Comparison of ENCODE assay signal across 1 cellular context in the genomic region with DNA sequence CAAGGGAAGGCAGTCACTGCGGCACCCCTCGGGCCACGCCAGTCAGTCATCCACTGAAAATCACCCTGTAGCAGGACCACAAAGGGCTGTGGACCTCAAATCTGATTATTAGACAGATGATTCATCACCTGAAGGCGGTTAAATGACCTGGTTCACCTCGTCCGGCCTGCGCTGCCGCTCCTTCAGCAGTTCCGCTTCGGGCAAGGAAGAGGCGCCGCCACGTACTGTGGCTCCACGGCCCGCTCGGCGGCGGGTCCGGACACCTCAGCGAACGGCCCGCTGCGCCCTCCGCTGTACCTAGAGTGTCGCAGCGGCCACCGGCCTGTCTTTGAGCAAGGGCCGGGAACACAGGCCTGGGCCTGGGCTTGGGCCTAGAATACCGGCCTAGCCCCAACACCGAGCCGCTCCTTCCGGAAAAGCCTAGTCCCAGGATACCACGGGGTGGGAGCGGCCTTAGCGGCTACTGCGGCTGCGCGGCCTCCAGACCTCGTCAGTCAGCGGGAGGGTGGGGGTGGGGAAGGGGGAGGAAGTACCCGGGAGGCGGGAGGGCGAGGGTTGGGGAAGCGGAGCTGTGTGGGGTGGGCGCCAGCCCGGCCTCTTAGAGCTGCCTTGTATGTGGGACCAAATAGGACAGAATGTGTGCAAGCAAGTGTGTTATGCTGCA.
TF ChIP-seq lines count a peak whose summit lies in the region.

A gene with protein sequence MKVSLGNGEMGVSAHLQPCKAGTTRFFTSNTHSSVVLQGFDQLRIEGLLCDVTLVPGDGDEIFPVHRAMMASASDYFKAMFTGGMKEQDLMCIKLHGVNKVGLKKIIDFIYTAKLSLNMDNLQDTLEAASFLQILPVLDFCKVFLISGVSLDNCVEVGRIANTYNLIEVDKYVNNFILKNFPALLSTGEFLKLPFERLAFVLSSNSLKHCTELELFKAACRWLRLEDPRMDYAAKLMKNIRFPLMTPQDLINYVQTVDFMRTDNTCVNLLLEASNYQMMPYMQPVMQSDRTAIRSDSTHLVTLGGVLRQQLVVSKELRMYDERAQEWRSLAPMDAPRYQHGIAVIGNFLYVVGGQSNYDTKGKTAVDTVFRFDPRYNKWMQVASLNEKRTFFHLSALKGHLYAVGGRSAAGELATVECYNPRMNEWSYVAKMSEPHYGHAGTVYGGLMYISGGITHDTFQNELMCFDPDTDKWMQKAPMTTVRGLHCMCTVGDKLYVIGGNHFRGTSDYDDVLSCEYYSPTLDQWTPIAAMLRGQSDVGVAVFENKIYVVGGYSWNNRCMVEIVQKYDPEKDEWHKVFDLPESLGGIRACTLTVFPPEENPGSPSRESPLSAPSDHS (minus strand): TSS at position 436 of the 664 bp plus-strand sequence. CDS start 545 bp downstream, outside the sequence.

TF ChIP-seq in GM12878, 131 proteins besides CTCF, POLR2A, EP300 and RAD21 (continued from another document):
- TF ChIP-seq, protein P1, sequence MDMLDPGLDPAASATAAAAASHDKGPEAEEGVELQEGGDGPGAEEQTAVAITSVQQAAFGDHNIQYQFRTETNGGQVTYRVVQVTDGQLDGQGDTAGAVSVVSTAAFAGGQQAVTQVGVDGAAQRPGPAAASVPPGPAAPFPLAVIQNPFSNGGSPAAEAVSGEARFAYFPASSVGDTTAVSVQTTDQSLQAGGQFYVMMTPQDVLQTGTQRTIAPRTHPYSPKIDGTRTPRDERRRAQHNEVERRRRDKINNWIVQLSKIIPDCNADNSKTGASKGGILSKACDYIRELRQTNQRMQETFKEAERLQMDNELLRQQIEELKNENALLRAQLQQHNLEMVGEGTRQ (IDR thresholded peaks at IDR 0.05; ENCODE audit: borderline replicate concordance, low read depth, low read length), result no peak
- TF ChIP-seq TCF7 (IDR thresholded peaks at IDR 0.05; ENCODE audit: borderline replicate concordance) (no peak), NBN (IDR thresholded peaks at IDR 0.05) (0 out of 2 replicates have a peak, but pooled peaks have one; percentile 56), RAD51 (IDR thresholded peaks at IDR 0.05) (no peak), HDAC2 (IDR thresholded peaks at IDR 0.05) (no peak), MEF2B (IDR thresholded peaks at IDR 0.05; ENCODE audit: partially characterized antibody, poor library complexity, severe bottlenecking) (peak; percentile 28), CBFB (IDR thresholded peaks at IDR 0.05; ENCODE audit: low read depth) (0 out of 2 replicates have a peak, but pooled peaks have one; percentile 23), MYB (IDR thresholded peaks at IDR 0.05; ENCODE audit: borderline replicate concordance, low read depth, low read length) (no peak), HCFC1 (IDR thresholded peaks at IDR 0.05; ENCODE audit: low read length) (peak; percentile 34; the same call in 1 of the 2 replicates), MTA2 (IDR thresholded peaks at IDR 0.05; ENCODE audit: low read depth) (no peak), CREM (IDR thresholded peaks at IDR 0.05; ENCODE audit: low read depth) (0 out of 2 replicates have a peak, but pooled peaks have one; percentile 30), ATF2 (IDR thresholded peaks at IDR 0.05; ENCODE audit: low read length) (no peak), GABPA (IDR thresholded peaks at IDR 0.05; ENCODE audit: low read depth) (peak; percentile 39; the same call in 1 of the 2 replicates), POU2F2 (IDR thresholded peaks at IDR 0.05; ENCODE audit: borderline replicate concordance, low read depth, low read length) (0 out of 3 replicates have a peak, but pooled peaks have one; percentile 45), EZH2 (IDR thresholded peaks at IDR 0.05; ENCODE audit: borderline replicate concordance, control insufficient read depth, low read depth, low read length) (no peak), ATF7 (IDR thresholded peaks at IDR 0.05; ENCODE audit: low read depth) (no peak), ZSCAN29 (IDR thresholded peaks at IDR 0.05) (0 out of 2 replicates have a peak, but pooled peaks have one; percentile 57), RELB (IDR thresholded peaks at IDR 0.05; ENCODE audit: low read depth) (peak; percentile 64; the same call in 1 of the 2 replicates)
- TF ChIP-seq, protein P2, sequence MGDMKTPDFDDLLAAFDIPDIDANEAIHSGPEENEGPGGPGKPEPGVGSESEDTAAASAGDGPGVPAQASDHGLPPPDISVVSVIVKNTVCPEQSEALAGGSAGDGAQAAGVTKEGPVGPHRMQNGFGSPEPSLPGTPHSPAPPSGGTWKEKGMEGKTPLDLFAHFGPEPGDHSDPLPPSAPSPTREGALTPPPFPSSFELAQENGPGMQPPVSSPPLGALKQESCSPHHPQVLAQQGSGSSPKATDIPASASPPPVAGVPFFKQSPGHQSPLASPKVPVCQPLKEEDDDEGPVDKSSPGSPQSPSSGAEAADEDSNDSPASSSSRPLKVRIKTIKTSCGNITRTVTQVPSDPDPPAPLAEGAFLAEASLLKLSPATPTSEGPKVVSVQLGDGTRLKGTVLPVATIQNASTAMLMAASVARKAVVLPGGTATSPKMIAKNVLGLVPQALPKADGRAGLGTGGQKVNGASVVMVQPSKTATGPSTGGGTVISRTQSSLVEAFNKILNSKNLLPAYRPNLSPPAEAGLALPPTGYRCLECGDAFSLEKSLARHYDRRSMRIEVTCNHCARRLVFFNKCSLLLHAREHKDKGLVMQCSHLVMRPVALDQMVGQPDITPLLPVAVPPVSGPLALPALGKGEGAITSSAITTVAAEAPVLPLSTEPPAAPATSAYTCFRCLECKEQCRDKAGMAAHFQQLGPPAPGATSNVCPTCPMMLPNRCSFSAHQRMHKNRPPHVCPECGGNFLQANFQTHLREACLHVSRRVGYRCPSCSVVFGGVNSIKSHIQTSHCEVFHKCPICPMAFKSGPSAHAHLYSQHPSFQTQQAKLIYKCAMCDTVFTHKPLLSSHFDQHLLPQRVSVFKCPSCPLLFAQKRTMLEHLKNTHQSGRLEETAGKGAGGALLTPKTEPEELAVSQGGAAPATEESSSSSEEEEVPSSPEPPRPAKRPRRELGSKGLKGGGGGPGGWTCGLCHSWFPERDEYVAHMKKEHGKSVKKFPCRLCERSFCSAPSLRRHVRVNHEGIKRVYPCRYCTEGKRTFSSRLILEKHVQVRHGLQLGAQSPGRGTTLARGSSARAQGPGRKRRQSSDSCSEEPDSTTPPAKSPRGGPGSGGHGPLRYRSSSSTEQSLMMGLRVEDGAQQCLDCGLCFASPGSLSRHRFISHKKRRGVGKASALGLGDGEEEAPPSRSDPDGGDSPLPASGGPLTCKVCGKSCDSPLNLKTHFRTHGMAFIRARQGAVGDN (IDR thresholded peaks at IDR 0.05), result peak; percentile 92
- TF ChIP-seq, protein P3, sequence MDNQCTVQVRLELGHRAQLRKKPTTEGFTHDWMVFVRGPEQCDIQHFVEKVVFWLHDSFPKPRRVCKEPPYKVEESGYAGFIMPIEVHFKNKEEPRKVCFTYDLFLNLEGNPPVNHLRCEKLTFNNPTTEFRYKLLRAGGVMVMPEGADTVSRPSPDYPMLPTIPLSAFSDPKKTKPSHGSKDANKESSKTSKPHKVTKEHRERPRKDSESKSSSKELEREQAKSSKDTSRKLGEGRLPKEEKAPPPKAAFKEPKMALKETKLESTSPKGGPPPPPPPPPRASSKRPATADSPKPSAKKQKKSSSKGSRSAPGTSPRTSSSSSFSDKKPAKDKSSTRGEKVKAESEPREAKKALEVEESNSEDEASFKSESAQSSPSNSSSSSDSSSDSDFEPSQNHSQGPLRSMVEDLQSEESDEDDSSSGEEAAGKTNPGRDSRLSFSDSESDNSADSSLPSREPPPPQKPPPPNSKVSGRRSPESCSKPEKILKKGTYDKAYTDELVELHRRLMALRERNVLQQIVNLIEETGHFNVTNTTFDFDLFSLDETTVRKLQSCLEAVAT (IDR thresholded peaks at IDR 0.05), result 0 out of 2 replicates have a peak, but pooled peaks have one; percentile 40
- TF ChIP-seq, protein P4, sequence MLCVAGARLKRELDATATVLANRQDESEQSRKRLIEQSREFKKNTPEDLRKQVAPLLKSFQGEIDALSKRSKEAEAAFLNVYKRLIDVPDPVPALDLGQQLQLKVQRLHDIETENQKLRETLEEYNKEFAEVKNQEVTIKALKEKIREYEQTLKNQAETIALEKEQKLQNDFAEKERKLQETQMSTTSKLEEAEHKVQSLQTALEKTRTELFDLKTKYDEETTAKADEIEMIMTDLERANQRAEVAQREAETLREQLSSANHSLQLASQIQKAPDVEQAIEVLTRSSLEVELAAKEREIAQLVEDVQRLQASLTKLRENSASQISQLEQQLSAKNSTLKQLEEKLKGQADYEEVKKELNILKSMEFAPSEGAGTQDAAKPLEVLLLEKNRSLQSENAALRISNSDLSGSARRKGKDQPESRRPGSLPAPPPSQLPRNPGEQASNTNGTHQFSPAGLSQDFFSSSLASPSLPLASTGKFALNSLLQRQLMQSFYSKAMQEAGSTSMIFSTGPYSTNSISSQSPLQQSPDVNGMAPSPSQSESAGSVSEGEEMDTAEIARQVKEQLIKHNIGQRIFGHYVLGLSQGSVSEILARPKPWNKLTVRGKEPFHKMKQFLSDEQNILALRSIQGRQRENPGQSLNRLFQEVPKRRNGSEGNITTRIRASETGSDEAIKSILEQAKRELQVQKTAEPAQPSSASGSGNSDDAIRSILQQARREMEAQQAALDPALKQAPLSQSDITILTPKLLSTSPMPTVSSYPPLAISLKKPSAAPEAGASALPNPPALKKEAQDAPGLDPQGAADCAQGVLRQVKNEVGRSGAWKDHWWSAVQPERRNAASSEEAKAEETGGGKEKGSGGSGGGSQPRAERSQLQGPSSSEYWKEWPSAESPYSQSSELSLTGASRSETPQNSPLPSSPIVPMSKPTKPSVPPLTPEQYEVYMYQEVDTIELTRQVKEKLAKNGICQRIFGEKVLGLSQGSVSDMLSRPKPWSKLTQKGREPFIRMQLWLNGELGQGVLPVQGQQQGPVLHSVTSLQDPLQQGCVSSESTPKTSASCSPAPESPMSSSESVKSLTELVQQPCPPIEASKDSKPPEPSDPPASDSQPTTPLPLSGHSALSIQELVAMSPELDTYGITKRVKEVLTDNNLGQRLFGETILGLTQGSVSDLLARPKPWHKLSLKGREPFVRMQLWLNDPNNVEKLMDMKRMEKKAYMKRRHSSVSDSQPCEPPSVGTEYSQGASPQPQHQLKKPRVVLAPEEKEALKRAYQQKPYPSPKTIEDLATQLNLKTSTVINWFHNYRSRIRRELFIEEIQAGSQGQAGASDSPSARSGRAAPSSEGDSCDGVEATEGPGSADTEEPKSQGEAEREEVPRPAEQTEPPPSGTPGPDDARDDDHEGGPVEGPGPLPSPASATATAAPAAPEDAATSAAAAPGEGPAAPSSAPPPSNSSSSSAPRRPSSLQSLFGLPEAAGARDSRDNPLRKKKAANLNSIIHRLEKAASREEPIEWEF (IDR thresholded peaks at IDR 0.05; ENCODE audit: insufficient replicate concordance, low read depth, low read length), result no peak
